Comparison of ENCODE assay signal across 18 cellular contexts in genomic region chr22:17064498-17065100, GRCh38. TPM values are rescaled to one million over a fixed set of nuclear protein-coding genes. Genes with fewer than 3 reads are reported as not detected.
DNase-seq lines count a peak whose midpoint lies in the region; ATAC-seq and TF ChIP-seq lines count a peak whose summit lies in the region.
"Had no signal": no experiment of that assay in that cellular context is flagged by ENCODE, and none has a peak within 500 bp of the region (broad histone marks: within the 10 kb centered on the region; RNA-seq: fewer than 3 reads in every experiment).

No MANE protein-coding gene starts in this region.

- POLR2A ChIA-PET in HEK293 (lab: Yijun Ruan, JAX) = no interaction called here
- POLR2A ChIA-PET in naive thymus-derived CD4-positive, alpha-beta T cell (lab: Charles Lee) = no interaction called here

- H3K36me3 ChIP-seq in HEK293 (ENCODE audit: control insufficient read depth in 2 of 2, insufficient read depth in 1 of 2, low read length in 2 of 2) (no peaks in the 10 kb centered on the region; a peak in 1 of 3 replicates), osteoblast (ENCODE audit: insufficient read depth, low read length) (no peaks in the 10 kb centered on the region)
- H3K36me3 ChIP-seq in naive thymus-derived CD4-positive, alpha-beta T cell (ENCODE audit: control insufficient read depth in 2 of 3, insufficient read depth in 3 of 3, low read length in 3 of 3) = no peaks in the 10 kb centered on the region

- CTCF ChIA-PET in HEK293 (lab: Yijun Ruan, JAX) = interaction anchor here (1.9 kb wide), 1 partner anchor 148 kb away, joined by 10 read pairs; no protein-coding TSS in a partner anchor
- CTCF ChIA-PET in naive thymus-derived CD4-positive, alpha-beta T cell (lab: Charles Lee) = no interaction called here

- DNase-seq in AG10803 (ENCODE audit: low read depth) (peak; percentile 6), left cardiac atrium (no peak), osteoblast (ENCODE audit: insufficient read length, low spot score, missing footprints) (peak; percentile 37), NCI-H526 treated with DMSO at 0.1 percent for 48 hours (lab: John Stamatoyannopoulos, UW) (no peak)
- no peak for DNase-seq in activated CD4-positive, alpha-beta T cell treated with anti-CD3 and anti-CD28 coated beads for 1 hour
- DNase-seq in naive thymus-derived CD4-positive, alpha-beta T cell = no peak
- DNase-seq: AML-193; Caco-2; CD4-positive, CD25-positive, alpha-beta regulatory T cell; Kasumi-1; NCI-H1417; NCI-H1930; NCI-H510A treated with DMSO at 0.1 percent for 48 hours had no signal

- H3K4me3 Mint-ChIP-seq in naive thymus-derived CD4-positive, alpha-beta T cell = no peak overlapping the region
- H3K4me3 Mint-ChIP-seq: CD4-positive, CD25-positive, alpha-beta regulatory T cell had no signal

- H3K4me3 ChIP-seq in AG10803 (ENCODE audit: low read length) (no peak overlapping the region), HEK293 (ENCODE audit: low read depth, low read length) (no peak overlapping the region), osteoblast (ENCODE audit: insufficient read depth, low read length) (no peak overlapping the region)
- H3K4me3 ChIP-seq in naive thymus-derived CD4-positive, alpha-beta T cell (ENCODE audit: low read length) = no peak overlapping the region

- ATAC-seq in left cardiac atrium (peak; percentile 11 to 52), HG03378 (IDR thresholded peaks at IDR 0.05; ENCODE audit: unreplicated experiment) (no peak)
- ATAC-seq in naive thymus-derived CD4-positive, alpha-beta T cell = no peak

- H4K20me1 ChIP-seq in osteoblast (ENCODE audit: insufficient read depth, low read length) = no peaks in the 10 kb centered on the region

- H3K27ac ChIP-seq in HEK293 (ENCODE audit: extremely low read depth, low read depth, low read length) (no peak overlapping the region), osteoblast (ENCODE audit: low read depth, low read length) (no peak overlapping the region)
- H3K27ac ChIP-seq in naive thymus-derived CD4-positive, alpha-beta T cell (ENCODE audit: low read depth, low read length) = no peak overlapping the region
- H3K27ac ChIP-seq: HL-60 had no signal

- no peaks in the 10 kb centered on the region for H3K36me3 Mint-ChIP-seq in naive thymus-derived CD4-positive, alpha-beta T cell
- H3K36me3 Mint-ChIP-seq: CD4-positive, CD25-positive, alpha-beta regulatory T cell had no signal

- H3K27me3 Mint-ChIP-seq in naive thymus-derived CD4-positive, alpha-beta T cell = peaks cover 0 to 10% (median 0%) of the 10 kb centered on the region in 5 donors
- H3K27me3 Mint-ChIP-seq: IgD-negative memory B cell had no signal

- no peak overlapping the region for H2AFZ ChIP-seq in osteoblast (ENCODE audit: low read length)

- H3K9me3 ChIP-seq in HEK293 (ENCODE audit: control insufficient read depth, insufficient read depth, low read depth, low read length) = no peaks in the 10 kb centered on the region
- no peaks in the 10 kb centered on the region for H3K9me3 ChIP-seq in osteoblast (ENCODE audit: low read depth, low read length)
- no peaks in the 10 kb centered on the region for H3K9me3 ChIP-seq in naive thymus-derived CD4-positive, alpha-beta T cell (ENCODE audit: control insufficient read depth in 2 of 3, low read length in 3 of 3)
- H3K9me3 ChIP-seq: Caco-2 had no signal

- H3K4me2 ChIP-seq in osteoblast (ENCODE audit: insufficient read depth, low read length) = no peak overlapping the region

- H3K79me2 ChIP-seq in osteoblast (ENCODE audit: insufficient read depth, low read length) = no peaks in the 10 kb centered on the region

- H3K4me1 Mint-ChIP-seq in naive thymus-derived CD4-positive, alpha-beta T cell = peaks cover 0 to 11% (median 10%) of the 10 kb centered on the region in 7 donors

- intact Hi-C loops in left cardiac atrium (cut with DNase I) = no loop called here
- intact Hi-C loops in naive thymus-derived CD4-positive, alpha-beta T cell (cut with micrococcal nuclease) = no loop called here

- peaks cover 7% of the 10 kb centered on the region for H3K27me3 ChIP-seq in osteoblast (ENCODE audit: insufficient read depth, low read length)
- no peaks in the 10 kb centered on the region for H3K27me3 ChIP-seq in naive thymus-derived CD4-positive, alpha-beta T cell (ENCODE audit: control insufficient read depth in 2 of 2, insufficient read depth in 2 of 2, low read length in 2 of 2)

- no peaks in the 10 kb centered on the region for H3K4me1 ChIP-seq in HEK293 (ENCODE audit: control insufficient read depth, insufficient read depth, low read length)
- no peaks in the 10 kb centered on the region for H3K4me1 ChIP-seq in osteoblast (ENCODE audit: insufficient read depth, low read length)
- H3K4me1 ChIP-seq in naive thymus-derived CD4-positive, alpha-beta T cell (ENCODE audit: control insufficient read depth in 2 of 2, insufficient read depth in 2 of 2, low read length in 2 of 2) = no peaks in the 10 kb centered on the region

- TF ChIP-seq CTCF in AG10803 (conservative IDR thresholded peaks at IDR 0.05; ENCODE audit: low read length) = no peak
- no peak for TF ChIP-seq CTCF in HEK293 (tag by site-specific recombination; IDR thresholded peaks at IDR 0.05)
- no peak for TF ChIP-seq CTCF in osteoblast (IDR thresholded peaks at IDR 0.05; ENCODE audit: extremely low read depth, low read depth, low read length)

- H3K27ac Mint-ChIP-seq in naive thymus-derived CD4-positive, alpha-beta T cell = no peak overlapping the region

- H3K9me3 Mint-ChIP-seq in naive thymus-derived CD4-positive, alpha-beta T cell = no peaks in the 10 kb centered on the region
- H3K9me3 Mint-ChIP-seq: IgD-negative memory B cell had no signal

TF ChIP-seq in HEK293, 187 proteins besides CTCF, POLR2A, EP300 and RAD21:
- peak; percentile 86 for TF ChIP-seq ZNF449 (tag by site-specific recombination; IDR thresholded peaks at IDR 0.05)
- no peak for TF ChIP-seq ZNF555 (tag by site-specific recombination; conservative IDR thresholded peaks at IDR 0.05)
- no peak for TF ChIP-seq ZNF311 (tag by site-specific recombination; IDR thresholded peaks at IDR 0.05; ENCODE audit: borderline replicate concordance)
- no peak for TF ChIP-seq ZNF521 (tag by site-specific recombination; IDR thresholded peaks at IDR 0.05)

RNA-seq across cellular contexts. Expression of gene IL17RA, which starts 20.2 kb away (rescaled TPM):
- total RNA-seq in left cardiac atrium (10 to 100 TPM; 11.6 to 15.4 TPM), osteoblast (6.2 TPM in 2 replicates)
- 10 to 100 TPM; 51.9 to 91.8 (median 76.5) TPM for total RNA-seq in naive thymus-derived CD4-positive, alpha-beta T cell
- polyA plus RNA-seq in naive thymus-derived CD4-positive, alpha-beta T cell = 10 to 100 TPM; 45.8 to 69.8 TPM

RNA-seq across cellular contexts. Expression of gene TMEM121B, which starts 56.6 kb away (rescaled TPM):
- total RNA-seq in left cardiac atrium (under 1 TPM; 0.80 to 0.97 TPM), osteoblast (under 0.01 TPM in 1 of 2 replicates, not detected in the other)
- 1 to 10 TPM in 1 of 5 experiments, under 1 TPM in 4; 0.13 to 2.6 (median 0.24) TPM for total RNA-seq in naive thymus-derived CD4-positive, alpha-beta T cell
- polyA plus RNA-seq in naive thymus-derived CD4-positive, alpha-beta T cell = not detected
- polyA plus RNA-seq: IgD-negative memory B cell had no signal

RNA-seq across cellular contexts. Expression of gene GAB4, which starts 56.6 kb away (rescaled TPM):
- total RNA-seq in left cardiac atrium (not detected), osteoblast (not detected in 2 replicates)
- total RNA-seq in naive thymus-derived CD4-positive, alpha-beta T cell = under 1 TPM in 2 of 5 experiments, not detected in 3; 0.22 to 0.61 TPM
- not detected for polyA plus RNA-seq in naive thymus-derived CD4-positive, alpha-beta T cell
- total RNA-seq: Caco-2; CD4-positive, CD25-positive, alpha-beta regulatory T cell; H4 had no signal
- polyA plus RNA-seq: CD4-positive, CD25-positive, alpha-beta regulatory T cell; IgD-negative memory B cell had no signal

Comparison
In these comparisons a context has a peak if more than half of its experiments do, and no peak if none do; other contexts are left out.
1. DNase-seq: peak in AG10803 (single experiment) and osteoblast (single experiment); none in left cardiac atrium (single experiment), NCI-H526 treated with DMSO at 0.1 percent for 48 hours (single experiment), activated CD4-positive, alpha-beta T cell treated with anti-CD3 and anti-CD28 coated beads for 1 hour (single experiment) and naive thymus-derived CD4-positive, alpha-beta T cell (0 of 9).
2. ATAC-seq: peak in left cardiac atrium (2 of 2); none in HG03378 (single experiment) and naive thymus-derived CD4-positive, alpha-beta T cell (single experiment).